8 cellular contexts compared by ENCODE assay signal in genomic region chr3:141331370-141332318, GRCh38. TPM values are rescaled to one million over a fixed set of nuclear protein-coding genes. Genes with fewer than 3 reads are reported as not detected.
DNase-seq lines count a peak whose midpoint lies in the region; ATAC-seq and TF ChIP-seq lines count a peak whose summit lies in the region.

No MANE protein-coding gene starts in this region.

- no peaks in the 10 kb centered on the region for H3K36me3 Mint-ChIP-seq in activated CD4-positive, alpha-beta T cell treated with anti-CD3 and anti-CD28 coated beads, Interleukin-2, amount 10 ng/mL, durations not matched to agents 24 days and 14 days (ENCODE audit: low read depth)
- H3K36me3 Mint-ChIP-seq in naive thymus-derived CD8-positive, alpha-beta T cell: no peaks in the 10 kb centered on the region

- no peak overlapping the region for H3K27ac Mint-ChIP-seq in activated CD4-positive, alpha-beta T cell treated with anti-CD3 and anti-CD28 coated beads, Interleukin-2, amount 10 ng/mL, durations not matched to agents 24 days and 14 days
- H3K27ac Mint-ChIP-seq in naive thymus-derived CD8-positive, alpha-beta T cell: peak overlapping the region in 2 of 10 donors; percentile 28 to 48

- CTCF ChIA-PET in Panc1 (lab: Charles Lee): interaction anchor here (0.7 kb wide), 1 partner anchor 1113 kb away, joined by 4 read pairs; no protein-coding TSS in a partner anchor
- CTCF ChIA-PET in GM10248 (lab: Yijun Ruan, JAX): interaction anchor here (0.9 to 7.4 kb wide), 13 partner anchors 9 to 123 kb away, joined by 3 to 45 read pairs (median 4); no protein-coding TSS in a partner anchor

- H3K4me3 Mint-ChIP-seq in activated CD4-positive, alpha-beta T cell treated with anti-CD3 and anti-CD28 coated beads, Interleukin-2, amount 10 ng/mL, durations not matched to agents 24 days and 14 days: no peak overlapping the region
- H3K4me3 Mint-ChIP-seq in naive thymus-derived CD8-positive, alpha-beta T cell: no peak overlapping the region

- H3K27me3 ChIP-seq in Panc1 (ENCODE audit: control insufficient read depth, insufficient read depth, low read length): no peaks in the 10 kb centered on the region
- H3K27me3 ChIP-seq in sigmoid colon: no peaks in the 10 kb centered on the region

- no peak for TF ChIP-seq POLR2A in sigmoid colon (IDR thresholded peaks at IDR 0.05)

- H3K27me3 Mint-ChIP-seq in activated CD4-positive, alpha-beta T cell treated with anti-CD3 and anti-CD28 coated beads, Interleukin-2, amount 10 ng/mL, durations not matched to agents 24 days and 14 days: no peaks in the 10 kb centered on the region
- peaks cover 0 to 11% (median 3%) of the 10 kb centered on the region in 5 donors for H3K27me3 Mint-ChIP-seq in naive thymus-derived CD8-positive, alpha-beta T cell

- no peaks in the 10 kb centered on the region for H3K9me3 ChIP-seq in Panc1 (ENCODE audit: control insufficient read depth, insufficient read depth, low read depth, low read length)
- H3K9me3 ChIP-seq in sigmoid colon: no peaks in the 10 kb centered on the region

- 28 to 60% methylated on average over 9 of the region's 9 CpGs for WGBS in sigmoid colon, 2 donors

- in situ Hi-C loops in Panc1 (cut with HindIII; ENCODE audit: low pct_unique_long_range_greater_than_20kb, low sequenced_read_pairs): no loop called here

- H3K27ac ChIP-seq in Panc1 (ENCODE audit: low read length) (no peak overlapping the region), sigmoid colon (peak overlapping the region in 2 of 4 donors; percentile 1 to 7)

- H3K9me3 Mint-ChIP-seq in activated CD4-positive, alpha-beta T cell treated with anti-CD3 and anti-CD28 coated beads, Interleukin-2, amount 10 ng/mL, durations not matched to agents 24 days and 14 days: no peaks in the 10 kb centered on the region
- no peaks in the 10 kb centered on the region for H3K9me3 Mint-ChIP-seq in naive thymus-derived CD8-positive, alpha-beta T cell

- H3K36me3 ChIP-seq in Panc1 (ENCODE audit: control insufficient read depth, insufficient read depth, low read length) (no peaks in the 10 kb centered on the region), sigmoid colon (no peaks in the 10 kb centered on the region)

- intact Hi-C loops in Panc1 (cut with micrococcal nuclease; ENCODE audit: unreplicated experiment) (no loop called here), sigmoid colon (cut with DNase I) (no loop called here)
- intact Hi-C loops in activated CD4-positive, alpha-beta T cell treated with anti-CD3 and anti-CD28 coated beads, Interleukin-2, amount 10 ng/mL, durations not matched to agents 24 days and 14 days (cut with micrococcal nuclease): no loop called here

- BruUV-seq in Panc1 (replicated peaks; lab: Mats Ljungman, UMichigan): no TSS peak

- no peak for TF ChIP-seq EP300 in sigmoid colon (IDR thresholded peaks at IDR 0.05)

- DNase-seq in Panc1 (ENCODE audit: low read depth, low spot score) (peak; percentile 94), fibroblast of villous mesenchyme (ENCODE audit: low read depth) (peak; percentile 93), sigmoid colon (peak; percentile 78), GM10248 (ENCODE audit: extremely low spot score) (no peak)
- no peak for DNase-seq in activated CD4-positive, alpha-beta T cell treated with anti-CD3 and anti-CD28 coated beads, Interleukin-2, amount 10 ng/mL, durations not matched to agents 24 days and 14 days
- no peak for DNase-seq in naive thymus-derived CD8-positive, alpha-beta T cell

- POLR2A ChIA-PET in Panc1 (lab: Charles Lee): interaction anchor here (0.5 kb wide), 1 partner anchor 565 kb away, joined by 6 read pairs; no protein-coding TSS in a partner anchor
- POLR2A ChIA-PET in GM10248 (lab: Yijun Ruan, JAX): no interaction called here
- POLR2A ChIA-PET in naive thymus-derived CD8-positive, alpha-beta T cell (lab: Charles Lee): interaction anchor here (0.6 to 1.6 kb wide), 2 partner anchors 11 to 25 kb away, joined by 3 to 4 read pairs; no protein-coding TSS in a partner anchor

- H3K4me1 Mint-ChIP-seq in activated CD4-positive, alpha-beta T cell treated with anti-CD3 and anti-CD28 coated beads, Interleukin-2, amount 10 ng/mL, durations not matched to agents 24 days and 14 days: peaks cover 13% of the 10 kb centered on the region
- peaks cover 0 to 9% (median 3%) of the 10 kb centered on the region in 4 donors for H3K4me1 Mint-ChIP-seq in naive thymus-derived CD8-positive, alpha-beta T cell

- H3K4me1 ChIP-seq in Panc1 (ENCODE audit: control insufficient read depth, insufficient read depth, low read length) (no peaks in the 10 kb centered on the region), sigmoid colon (peaks cover 0 to 3% (median 0%) of the 10 kb centered on the region in 4 donors)

- TF ChIP-seq CTCF in Panc1 (IDR thresholded peaks at IDR 0.05) (no peak), fibroblast of villous mesenchyme (IDR thresholded peaks at IDR 0.05; ENCODE audit: insufficient read depth, low read depth, low read length) (no peak), sigmoid colon (IDR thresholded peaks at IDR 0.05) (no peak), GM10248 (IDR thresholded peaks at IDR 0.05; ENCODE audit: control extremely low read depth, extremely low read depth, low read depth, missing control alignments) (no peak)

- ATAC-seq in GM18907 (IDR thresholded peaks at IDR 0.05; ENCODE audit: unreplicated experiment) (peak; percentile 52), Panc1 (peak; percentile 91), GM18858 (IDR thresholded peaks at IDR 0.05; ENCODE audit: unreplicated experiment) (no peak)
- ATAC-seq in naive thymus-derived CD8-positive, alpha-beta T cell: no peak

- H3K4me3 ChIP-seq in Panc1 (ENCODE audit: low read depth in 2 of 2, low read length in 2 of 2) (no peak overlapping the region), fibroblast of villous mesenchyme (ENCODE audit: low read depth, low read length) (no peak overlapping the region), sigmoid colon (no peak overlapping the region)

RNA-seq across cellular contexts. Expression of gene ZBTB38, which starts 36.7 kb away (rescaled TPM):
- total RNA-seq in Panc1 (2021; ENCODE audit: unreplicated experiment) (46.7 TPM), fibroblast of villous mesenchyme (210 and 326 TPM in 2 replicates), sigmoid colon (100 to 1,000 TPM; 150 to 178 (median 155) TPM)
- polyA plus RNA-seq in Panc1 (2012; ENCODE audit: insufficient read length): 34.0 TPM
- polyA plus RNA-seq in sigmoid colon: 10 to 100 TPM; 16.8 to 23.1 (median 19.9) TPM
- total RNA-seq in activated CD4-positive, alpha-beta T cell treated with anti-CD3 and anti-CD28 coated beads, Interleukin-2, amount 10 ng/mL, durations not matched to agents 24 days and 14 days: 14.5 and 17.8 TPM in 2 replicates
- 10 to 100 TPM; 48.3 to 49.7 TPM for total RNA-seq in naive thymus-derived CD8-positive, alpha-beta T cell
- 100 to 1,000 TPM in 1 of 3 donors, 10 to 100 TPM in 2; 56.5 to 118 (median 60.8) TPM for polyA plus RNA-seq in naive thymus-derived CD8-positive, alpha-beta T cell

Comparison
In these comparisons a context has a peak if more than half of its experiments do, and no peak if none do; other contexts are left out.
1. ATAC-seq: peak in GM18907 (single experiment) and Panc1 (single experiment); none in GM18858 (single experiment) and naive thymus-derived CD8-positive, alpha-beta T cell (0 of 2).
2. DNase-seq: peak in Panc1 (single experiment), fibroblast of villous mesenchyme (single experiment) and sigmoid colon (single experiment); none in activated CD4-positive, alpha-beta T cell treated with anti-CD3 and anti-CD28 coated beads, Interleukin-2, amount 10 ng/mL, durations not matched to agents 24 days and 14 days (single experiment), GM10248 (single experiment) and naive thymus-derived CD8-positive, alpha-beta T cell (0 of 10).